Comparison of ENCODE assay signal across 30 cellular contexts in the genomic region with DNA sequence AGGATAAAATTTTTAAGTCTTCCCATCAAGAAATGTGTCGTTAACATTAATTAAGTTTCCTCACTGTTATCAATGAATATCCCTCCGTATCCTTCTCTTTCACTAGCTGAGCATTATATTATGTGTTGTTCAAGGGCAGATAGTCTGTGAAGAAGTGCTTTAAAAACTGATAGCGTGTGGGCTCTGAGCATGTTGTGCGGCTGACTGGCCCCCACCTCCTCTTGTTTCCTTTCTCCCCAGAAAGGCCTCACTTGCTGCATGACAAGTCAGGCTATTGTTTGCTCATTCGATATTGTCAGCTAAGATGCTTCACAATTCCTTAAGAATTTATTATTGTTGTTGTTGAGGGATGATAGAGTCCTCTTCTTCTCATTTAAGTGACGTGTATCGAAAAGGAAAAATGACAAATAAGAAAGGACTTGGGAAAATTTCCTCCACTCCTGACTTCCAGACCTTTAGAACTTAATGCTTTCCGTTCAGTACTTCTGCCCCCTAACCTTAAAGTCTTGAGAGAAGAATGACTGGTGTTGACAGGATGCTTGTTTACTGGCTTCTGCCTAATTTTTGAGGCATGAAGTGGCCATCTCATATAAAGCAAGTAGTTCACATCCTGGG.
"Had no signal": no experiment of that assay in that cellular context is flagged by ENCODE, and none has a peak within 500 bp of the region (broad histone marks: within the 10 kb centered on the region; RNA-seq: fewer than 3 reads in every experiment).

No MANE protein-coding gene starts in this region.

- H3K4me1 ChIP-seq: left lung, pancreas, upper lobe of left lung had no signal

- H3K9me3 Mint-ChIP-seq: activated T-cell treated with anti-CD3 and anti-CD28 coated beads, Interleukin-2, amount 50 U/mL, for 4 hours; activated T-helper 2 cell treated with anti-CD3 and anti-CD28 coated beads, Interferon-gamma antibody, Interleukin-2, Interleukin-4, amounts not matched to agents 10 μg/mL and 5 μg/mL and 100 μg/mL, durations not matched to agents 14 hours and 24 hours and 36 hours; nephron; T-helper 1 cell treated with Interleukin-12 subunit alpha and Interleukin-12 subunit beta and Interleukin-4 antibody, amounts not matched to agents 30 μg/mL and 1 μg/mL, for 36 hours; WTC11 had no signal

- ATAC-seq: activated CD4-positive, alpha-beta T cell treated with anti-CD3 and anti-CD28 coated beads for 36 hours; activated T-cell treated with anti-CD3 and anti-CD28 coated beads, Interleukin-2, amount 50 U/mL, for 4 hours; gastroesophageal sphincter; left lung; pancreas; WTC11 had no signal

- H3K36me3 Mint-ChIP-seq: WTC11 had no signal

- H3K9me3 ChIP-seq: adrenal gland, ascending aorta, gastroesophageal sphincter, heart right ventricle, left lung, pancreas, sigmoid colon, thoracic aorta, upper lobe of left lung had no signal

- H3K27ac Mint-ChIP-seq: activated CD4-positive, alpha-beta T cell treated with anti-CD3 and anti-CD28 coated beads for 36 hours; activated naive CD8-positive, alpha-beta T cell; activated T-helper 2 cell treated with anti-CD3 and anti-CD28 coated beads, Interferon-gamma antibody, Interleukin-2, Interleukin-4, amounts not matched to agents 10 μg/mL and 5 μg/mL and 100 μg/mL, durations not matched to agents 14 hours and 24 hours and 36 hours; nephron; T-helper 1 cell treated with Interleukin-12 subunit alpha and Interleukin-12 subunit beta and Interleukin-4 antibody, amounts not matched to agents 30 μg/mL and 1 μg/mL, for 36 hours; WTC11 had no signal

- H3K4me3 Mint-ChIP-seq: activated CD4-positive, alpha-beta T cell treated with anti-CD3 and anti-CD28 coated beads for 36 hours; activated naive CD8-positive, alpha-beta T cell; activated T-cell treated with anti-CD3 and anti-CD28 coated beads, Interleukin-2, amount 50 U/mL, for 4 hours; nephron; T-helper 1 cell treated with Interleukin-12 subunit alpha and Interleukin-12 subunit beta and Interleukin-4 antibody, amounts not matched to agents 30 μg/mL and 1 μg/mL, for 36 hours; WTC11 had no signal

- H3K4me2 ChIP-seq: smooth muscle cell had no signal

- H3K4me1 Mint-ChIP-seq: activated CD4-positive, alpha-beta T cell treated with anti-CD3 and anti-CD28 coated beads for 36 hours; nephron; WTC11 had no signal

- H3K4me3 ChIP-seq: adrenal gland, ascending aorta, gastroesophageal sphincter, heart right ventricle, left lung, pancreas, sigmoid colon, smooth muscle cell, thoracic aorta, upper lobe of left lung had no signal

- H3K27me3 ChIP-seq: adrenal gland, ascending aorta, brain microvascular endothelial cell, dorsolateral prefrontal cortex, gastroesophageal sphincter, heart right ventricle, left lung, pancreas, sigmoid colon, upper lobe of left lung had no signal

- DNase-seq: activated CD4-positive, alpha-beta T cell treated with anti-CD3 and anti-CD28 coated beads for 36 hours; activated CD4-positive, alpha-beta T cell treated with anti-CD3 and anti-CD28 coated beads, Interleukin-2, amount 50 U/mL, for 4 hours; activated CD8-positive, alpha-beta memory T cell treated with anti-CD3 and anti-CD28 coated beads, Interleukin-2, amount 50 U/mL, for 48 hours; activated naive CD4-positive, alpha-beta T cell; activated T-cell treated with anti-CD3 and anti-CD28 coated beads, Interleukin-2, amount 50 U/mL, for 4 hours; adrenal gland; brain microvascular endothelial cell; central memory CD4-positive, alpha-beta T cell; dorsolateral prefrontal cortex; heart right ventricle; kidney; left lung; mammary epithelial cell; pancreas; sigmoid colon; stimulated activated CD4-positive, alpha-beta T cell treated with anti-CD3 and anti-CD28 coated beads, Interleukin-15, amount 100 ng/mL, for 24 hours; stimulated activated CD8-positive, alpha-beta memory T cell treated with anti-CD3 and anti-CD28 coated beads, Interleukin-4, amount 100 ng/mL, for 48 hours; stimulated activated naive CD4-positive, alpha-beta T cell treated with Interleukin-2 at 50 U/mL for 16 hours; T1000; upper lobe of left lung had no signal

- H3K36me3 ChIP-seq: adrenal gland, ascending aorta, brain microvascular endothelial cell, gastroesophageal sphincter, heart right ventricle, left lung, pancreas, sigmoid colon, thoracic aorta, upper lobe of left lung had no signal

- H3K27me3 Mint-ChIP-seq: activated CD4-positive, alpha-beta T cell treated with anti-CD3 and anti-CD28 coated beads for 36 hours; activated naive CD8-positive, alpha-beta T cell had no signal

- H3K27ac ChIP-seq: adrenal gland, ascending aorta, brain microvascular endothelial cell, epithelial cell of prostate, left lung, pancreas, sigmoid colon, thoracic aorta, upper lobe of left lung had no signal
